ENCODE assay signal across 1 cellular context in the genomic region with DNA sequence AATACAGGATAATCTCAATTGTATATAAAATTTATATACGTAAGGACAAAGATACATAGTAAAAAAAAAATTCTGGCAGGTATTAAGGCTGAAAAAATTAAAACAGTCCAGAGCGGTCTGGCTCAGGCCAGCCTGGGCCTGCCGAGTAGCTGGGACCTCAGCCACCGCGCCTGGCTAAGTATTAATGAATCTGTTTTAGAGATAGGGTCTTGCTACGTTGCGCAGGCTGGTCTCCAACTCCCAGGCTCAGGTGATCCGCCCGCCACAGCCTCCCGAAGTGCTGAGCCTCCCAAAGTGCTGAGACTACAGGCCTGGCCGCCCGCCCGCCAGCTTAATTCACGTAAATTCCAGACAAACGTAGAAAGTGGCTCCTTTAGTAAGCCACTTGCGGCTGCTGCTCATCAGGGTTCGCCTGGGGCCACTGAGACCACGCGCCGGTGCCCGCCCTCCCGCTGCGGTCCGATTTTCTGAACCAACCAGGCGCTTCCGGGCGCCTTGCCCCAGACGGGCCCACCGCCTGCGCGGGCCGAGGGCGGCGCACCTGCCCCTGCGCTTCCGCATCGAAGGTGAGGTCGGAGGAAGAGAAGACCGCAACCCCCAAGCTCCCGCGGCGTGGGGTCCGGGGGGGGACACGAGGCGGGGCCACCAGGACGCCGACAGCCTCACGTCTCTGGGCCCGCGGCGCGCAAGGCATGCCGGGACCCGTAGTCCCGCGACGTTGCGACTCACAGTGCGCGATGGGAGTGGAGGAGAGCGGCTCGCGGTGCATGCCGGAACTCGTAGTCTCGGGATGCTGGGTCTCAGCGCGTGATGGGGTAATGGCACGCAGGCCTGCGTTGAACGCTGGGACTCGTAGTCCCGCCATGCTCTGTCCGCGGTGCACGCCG.
TF ChIP-seq lines count a peak whose summit lies in the region.

No MANE protein-coding gene starts in this region.

TF ChIP-seq in K562, 482 proteins besides CTCF, POLR2A, EP300 and RAD21 (continued from another document and continues in another):
- TF ChIP-seq ZFP36 (IDR thresholded peaks at IDR 0.05; ENCODE audit: low read depth, low read length, partially characterized antibody), result peak; percentile 8
- no peak for TF ChIP-seq ZNF324 (CRISPR knock-in tag; IDR thresholded peaks at IDR 0.05)
- no peak for TF ChIP-seq ZFP1 (CRISPR knock-in tag; IDR thresholded peaks at IDR 0.05)
- TF ChIP-seq ELF2 (CRISPR knock-in tag; IDR thresholded peaks at IDR 0.05), result peak; percentile 18; the same call in 1 of the 2 replicates
- TF ChIP-seq TCF7L2 (IDR thresholded peaks at IDR 0.05; ENCODE audit: low read depth, low read length), result no peak
- TF ChIP-seq NCOA1 (IDR thresholded peaks at IDR 0.05; ENCODE audit: low read depth), result no peak; the same call in 1 of the 2 replicates
- TF ChIP-seq, protein P1, sequence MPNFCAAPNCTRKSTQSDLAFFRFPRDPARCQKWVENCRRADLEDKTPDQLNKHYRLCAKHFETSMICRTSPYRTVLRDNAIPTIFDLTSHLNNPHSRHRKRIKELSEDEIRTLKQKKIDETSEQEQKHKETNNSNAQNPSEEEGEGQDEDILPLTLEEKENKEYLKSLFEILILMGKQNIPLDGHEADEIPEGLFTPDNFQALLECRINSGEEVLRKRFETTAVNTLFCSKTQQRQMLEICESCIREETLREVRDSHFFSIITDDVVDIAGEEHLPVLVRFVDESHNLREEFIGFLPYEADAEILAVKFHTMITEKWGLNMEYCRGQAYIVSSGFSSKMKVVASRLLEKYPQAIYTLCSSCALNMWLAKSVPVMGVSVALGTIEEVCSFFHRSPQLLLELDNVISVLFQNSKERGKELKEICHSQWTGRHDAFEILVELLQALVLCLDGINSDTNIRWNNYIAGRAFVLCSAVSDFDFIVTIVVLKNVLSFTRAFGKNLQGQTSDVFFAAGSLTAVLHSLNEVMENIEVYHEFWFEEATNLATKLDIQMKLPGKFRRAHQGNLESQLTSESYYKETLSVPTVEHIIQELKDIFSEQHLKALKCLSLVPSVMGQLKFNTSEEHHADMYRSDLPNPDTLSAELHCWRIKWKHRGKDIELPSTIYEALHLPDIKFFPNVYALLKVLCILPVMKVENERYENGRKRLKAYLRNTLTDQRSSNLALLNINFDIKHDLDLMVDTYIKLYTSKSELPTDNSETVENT (CRISPR knock-in tag; IDR thresholded peaks at IDR 0.05), result no peak
- TF ChIP-seq RBM15 (IDR thresholded peaks at IDR 0.05; ENCODE audit: insufficient read depth, low read length), result no peak
- no peak for TF ChIP-seq ZNF551 (CRISPR knock-in tag; IDR thresholded peaks at IDR 0.05)
- TF ChIP-seq ZNF311 (CRISPR knock-in tag; IDR thresholded peaks at IDR 0.05), result no peak
- TF ChIP-seq NR4A1 (CRISPR knock-in tag; IDR thresholded peaks at IDR 0.05), result no peak
- TF ChIP-seq NR4A1 (tag; IDR thresholded peaks at IDR 0.05), result no peak
- peak; percentile 34 for TF ChIP-seq RBM25 (IDR thresholded peaks at IDR 0.05; ENCODE audit: low read depth, low read length, severe bottlenecking)
- TF ChIP-seq ZNF274 (IDR thresholded peaks at IDR 0.05; ENCODE audit: borderline replicate concordance, low read depth, low read length), result no peak
- TF ChIP-seq EZH2 (IDR thresholded peaks at IDR 0.05; ENCODE audit: borderline replicate concordance, low read depth, low read length), result no peak
- TF ChIP-seq, protein P2, sequence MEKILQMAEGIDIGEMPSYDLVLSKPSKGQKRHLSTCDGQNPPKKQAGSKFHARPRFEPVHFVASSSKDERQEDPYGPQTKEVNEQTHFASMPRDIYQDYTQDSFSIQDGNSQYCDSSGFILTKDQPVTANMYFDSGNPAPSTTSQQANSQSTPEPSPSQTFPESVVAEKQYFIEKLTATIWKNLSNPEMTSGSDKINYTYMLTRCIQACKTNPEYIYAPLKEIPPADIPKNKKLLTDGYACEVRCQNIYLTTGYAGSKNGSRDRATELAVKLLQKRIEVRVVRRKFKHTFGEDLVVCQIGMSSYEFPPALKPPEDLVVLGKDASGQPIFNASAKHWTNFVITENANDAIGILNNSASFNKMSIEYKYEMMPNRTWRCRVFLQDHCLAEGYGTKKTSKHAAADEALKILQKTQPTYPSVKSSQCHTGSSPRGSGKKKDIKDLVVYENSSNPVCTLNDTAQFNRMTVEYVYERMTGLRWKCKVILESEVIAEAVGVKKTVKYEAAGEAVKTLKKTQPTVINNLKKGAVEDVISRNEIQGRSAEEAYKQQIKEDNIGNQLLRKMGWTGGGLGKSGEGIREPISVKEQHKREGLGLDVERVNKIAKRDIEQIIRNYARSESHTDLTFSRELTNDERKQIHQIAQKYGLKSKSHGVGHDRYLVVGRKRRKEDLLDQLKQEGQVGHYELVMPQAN (IDR thresholded peaks at IDR 0.05; ENCODE audit: borderline replicate concordance), result peak; percentile 25; the same call in 1 of the 2 replicates
- TF ChIP-seq ZNF695 (CRISPR knock-in tag; IDR thresholded peaks at IDR 0.05), result no peak
- TF ChIP-seq NCOA2 (IDR thresholded peaks at IDR 0.05; ENCODE audit: partially characterized antibody in 2 of 2), result no peak
- TF ChIP-seq KLF1 (tag; IDR thresholded peaks at IDR 0.05), result no peak
- no peak for TF ChIP-seq XRCC3 (IDR thresholded peaks at IDR 0.05)
- TF ChIP-seq MEF2D (tag; conservative IDR thresholded peaks at IDR 0.05; ENCODE audit: low read depth), result no peak
- TF ChIP-seq ZNF75A (CRISPR knock-in tag; IDR thresholded peaks at IDR 0.05), result no peak
- TF ChIP-seq ELF4 (CRISPR knock-in tag; IDR thresholded peaks at IDR 0.05), result no peak
- TF ChIP-seq ZNF133 (CRISPR knock-in tag; IDR thresholded peaks at IDR 0.05), result no peak
- no peak; the same call in 1 of the 2 replicates for TF ChIP-seq ZNF766 (CRISPR knock-in tag; conservative IDR thresholded peaks at IDR 0.05)
- TF ChIP-seq RERE (CRISPR knock-in tag; IDR thresholded peaks at IDR 0.05; ENCODE audit: borderline replicate concordance), result no peak
- no peak for TF ChIP-seq DPF2 (IDR thresholded peaks at IDR 0.05)
- no peak for TF ChIP-seq SLC30A9 (CRISPR knock-in tag; IDR thresholded peaks at IDR 0.05)
- TF ChIP-seq, protein P3, sequence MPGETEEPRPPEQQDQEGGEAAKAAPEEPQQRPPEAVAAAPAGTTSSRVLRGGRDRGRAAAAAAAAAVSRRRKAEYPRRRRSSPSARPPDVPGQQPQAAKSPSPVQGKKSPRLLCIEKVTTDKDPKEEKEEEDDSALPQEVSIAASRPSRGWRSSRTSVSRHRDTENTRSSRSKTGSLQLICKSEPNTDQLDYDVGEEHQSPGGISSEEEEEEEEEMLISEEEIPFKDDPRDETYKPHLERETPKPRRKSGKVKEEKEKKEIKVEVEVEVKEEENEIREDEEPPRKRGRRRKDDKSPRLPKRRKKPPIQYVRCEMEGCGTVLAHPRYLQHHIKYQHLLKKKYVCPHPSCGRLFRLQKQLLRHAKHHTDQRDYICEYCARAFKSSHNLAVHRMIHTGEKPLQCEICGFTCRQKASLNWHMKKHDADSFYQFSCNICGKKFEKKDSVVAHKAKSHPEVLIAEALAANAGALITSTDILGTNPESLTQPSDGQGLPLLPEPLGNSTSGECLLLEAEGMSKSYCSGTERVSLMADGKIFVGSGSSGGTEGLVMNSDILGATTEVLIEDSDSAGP (CRISPR knock-in tag; IDR thresholded peaks at IDR 0.05), result no peak
- TF ChIP-seq MAZ (CRISPR knock-in tag; conservative IDR thresholded peaks at IDR 0.05 in 1 of 2, IDR thresholded peaks at IDR 0.05 in 1 of 2), result peak; percentile 85 to 89
- TF ChIP-seq ZHX1 (conservative IDR thresholded peaks at IDR 0.05; ENCODE audit: low read length), result no peak
- no peak for TF ChIP-seq SFPQ (IDR thresholded peaks at IDR 0.05; ENCODE audit: low read depth, low read length)
- TF ChIP-seq ZNF253 (CRISPR knock-in tag; conservative IDR thresholded peaks at IDR 0.05), result no peak
- no peak for TF ChIP-seq ZNF316 (IDR thresholded peaks at IDR 0.05)
- TF ChIP-seq, protein P4, sequence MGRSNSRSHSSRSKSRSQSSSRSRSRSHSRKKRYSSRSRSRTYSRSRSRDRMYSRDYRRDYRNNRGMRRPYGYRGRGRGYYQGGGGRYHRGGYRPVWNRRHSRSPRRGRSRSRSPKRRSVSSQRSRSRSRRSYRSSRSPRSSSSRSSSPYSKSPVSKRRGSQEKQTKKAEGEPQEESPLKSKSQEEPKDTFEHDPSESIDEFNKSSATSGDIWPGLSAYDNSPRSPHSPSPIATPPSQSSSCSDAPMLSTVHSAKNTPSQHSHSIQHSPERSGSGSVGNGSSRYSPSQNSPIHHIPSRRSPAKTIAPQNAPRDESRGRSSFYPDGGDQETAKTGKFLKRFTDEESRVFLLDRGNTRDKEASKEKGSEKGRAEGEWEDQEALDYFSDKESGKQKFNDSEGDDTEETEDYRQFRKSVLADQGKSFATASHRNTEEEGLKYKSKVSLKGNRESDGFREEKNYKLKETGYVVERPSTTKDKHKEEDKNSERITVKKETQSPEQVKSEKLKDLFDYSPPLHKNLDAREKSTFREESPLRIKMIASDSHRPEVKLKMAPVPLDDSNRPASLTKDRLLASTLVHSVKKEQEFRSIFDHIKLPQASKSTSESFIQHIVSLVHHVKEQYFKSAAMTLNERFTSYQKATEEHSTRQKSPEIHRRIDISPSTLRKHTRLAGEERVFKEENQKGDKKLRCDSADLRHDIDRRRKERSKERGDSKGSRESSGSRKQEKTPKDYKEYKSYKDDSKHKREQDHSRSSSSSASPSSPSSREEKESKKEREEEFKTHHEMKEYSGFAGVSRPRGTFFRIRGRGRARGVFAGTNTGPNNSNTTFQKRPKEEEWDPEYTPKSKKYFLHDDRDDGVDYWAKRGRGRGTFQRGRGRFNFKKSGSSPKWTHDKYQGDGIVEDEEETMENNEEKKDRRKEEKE (IDR thresholded peaks at IDR 0.05; ENCODE audit: borderline replicate concordance in 1 of 2, control insufficient read depth in 1 of 2, low read depth in 2 of 2, low read length in 1 of 2), result 0 out of 4 replicates have a peak, but pooled peaks of 1 of the 2 experiments have one; percentile 22
- TF ChIP-seq IFI16 (CRISPR knock-in tag; IDR thresholded peaks at IDR 0.05), result no peak
- no peak for TF ChIP-seq CBX5 (IDR thresholded peaks at IDR 0.05; ENCODE audit: borderline replicate concordance, low read depth)
- no peak for TF ChIP-seq DIDO1 (tag; IDR thresholded peaks at IDR 0.05; ENCODE audit: low read depth)
- no peak for TF ChIP-seq HMG20A (CRISPR knock-in tag; conservative IDR thresholded peaks at IDR 0.05)
- TF ChIP-seq ILK (tag; IDR thresholded peaks at IDR 0.05; ENCODE audit: borderline replicate concordance, low read depth), result no peak
